8 cellular contexts compared by ENCODE assay signal in genomic region chr11:6481012-6481923, GRCh38. TPM values are rescaled to one million over a fixed set of nuclear protein-coding genes. Genes with fewer than 3 reads are reported as not detected.
DNase-seq lines count a peak whose midpoint lies in the region; ATAC-seq lines count a peak whose summit lies in the region.

Gene ARFIP2 (minus strand): TSS chr11:6481331. CDS start chr11:6480421, 910 bp downstream.
Gene TIMM10B (plus strand): TSS chr11:6481501. CDS start chr11:6481517, 16 bp downstream.

- peak within 1 kb of the TSS in 1 of 2 experiments; percentile 61 for H3K23ac ChIP-seq in mesenchymal stem cell (ENCODE audit: low read length in 2 of 2)

- peak within 1 kb of the TSS; percentile 98 for H3K4me3 ChIP-seq in NT2/D1 (ENCODE audit: insufficient read length, low read depth)
- peak within 1 kb of the TSS; percentile 83 for H3K4me3 ChIP-seq in endocrine pancreas (ENCODE audit: control insufficient read depth, insufficient read depth, low read length)
- peak within 1 kb of the TSS; percentile 84 to 96 for H3K4me3 ChIP-seq in mesenchymal stem cell (ENCODE audit: insufficient read depth in 1 of 2, low read depth in 1 of 2, low read length in 2 of 2)

- peak within 1 kb of the TSS; percentile 35 for H2BK120ac ChIP-seq in mesenchymal stem cell (ENCODE audit: low read depth, low read length)

- H3K9me3 Mint-ChIP-seq in activated CD8-positive, alpha-beta memory T cell treated with anti-CD3 and anti-CD28 coated beads, Interleukin-2, amount 10 ng/mL, durations not matched to agents 7 days and 5 days (ENCODE audit: low read depth): no peaks in the 10 kb centered on the region

- peak within 1 kb of the TSS; percentile 95 for H3K27ac Mint-ChIP-seq in activated CD8-positive, alpha-beta memory T cell treated with anti-CD3 and anti-CD28 coated beads, Interleukin-2, amount 10 ng/mL, durations not matched to agents 7 days and 5 days

- peaks cover 32% of the 10 kb centered on the region for H3K4me1 Mint-ChIP-seq in activated CD8-positive, alpha-beta memory T cell treated with anti-CD3 and anti-CD28 coated beads, Interleukin-2, amount 10 ng/mL, durations not matched to agents 7 days and 5 days

- H3K4me2 ChIP-seq in mesenchymal stem cell (ENCODE audit: low read length, poor library complexity, severe bottlenecking): peak within 1 kb of the TSS; percentile 92

- peak within 1 kb of the TSS; percentile 14 to 34 for H2BK12ac ChIP-seq in mesenchymal stem cell (ENCODE audit: low read length in 2 of 2)

- H3K4me1 ChIP-seq in NT2/D1 (ENCODE audit: insufficient read depth, insufficient read length) (no peaks in the 10 kb centered on the region), endocrine pancreas (ENCODE audit: control insufficient read depth, insufficient read depth, low read length) (peaks cover 17% of the 10 kb centered on the region), mesenchymal stem cell (ENCODE audit: control insufficient read depth, insufficient read depth, low read depth, low read length) (peaks cover 13% of the 10 kb centered on the region)

- H3K4ac ChIP-seq in mesenchymal stem cell (ENCODE audit: low read depth in 1 of 2, low read length in 2 of 2): peak within 1 kb of the TSS; percentile 55 to 94

- H2BK15ac ChIP-seq in mesenchymal stem cell (ENCODE audit: low read depth, poor library complexity, severe bottlenecking): peak within 1 kb of the TSS; percentile 65

- H3K9ac ChIP-seq in NT2/D1 (ENCODE audit: insufficient read length, low read depth): peak within 1 kb of the TSS; percentile 97
- peak within 1 kb of the TSS; percentile 82 for H3K9ac ChIP-seq in endocrine pancreas (ENCODE audit: control insufficient read depth, insufficient read depth, low read length)
- peak within 1 kb of the TSS; percentile 96 for H3K9ac ChIP-seq in mesenchymal stem cell (ENCODE audit: low read length)

- under 1% methylated on average over 59 of the region's 66 CpGs for WGBS in mesenchymal stem cell

- peaks cover 40% of the 10 kb centered on the region for H3K79me1 ChIP-seq in mesenchymal stem cell (replicated peaks; ENCODE audit: low read length, poor library complexity, severe bottlenecking)

- H3K27ac ChIP-seq in mesenchymal stem cell (ENCODE audit: low read length, poor library complexity, severe bottlenecking): peak within 1 kb of the TSS; percentile 79

- peak; percentile 99 for ATAC-seq in GM21381 (IDR thresholded peaks at IDR 0.05; ENCODE audit: unreplicated experiment)
- peak; percentile 98 for ATAC-seq in activated CD8-positive, alpha-beta memory T cell treated with anti-CD3 and anti-CD28 coated beads, Interleukin-2, amount 10 ng/mL, durations not matched to agents 7 days and 5 days

- H3K18ac ChIP-seq in mesenchymal stem cell (ENCODE audit: low read depth in 1 of 2, low read length in 2 of 2): peak within 1 kb of the TSS; percentile 88 to 92

- CTCF ChIA-PET in activated CD8-positive, alpha-beta memory T cell treated with anti-CD3 and anti-CD28 coated beads, Interleukin-2, amount 10 ng/mL, durations not matched to agents 7 days and 5 days (lab: Charles Lee): interaction anchor here (0.9 to 3.7 kb wide), 14 partner anchors 12 to 202 kb away, joined by 3 to 39 read pairs (median 5); partner anchors contain the start of genes APBB1, MRPL17, SMPD1 and TAF10

- H2AK5ac ChIP-seq in mesenchymal stem cell (ENCODE audit: low read length, severe bottlenecking): peak within 1 kb of the TSS; percentile 89

- peak within 1 kb of the TSS; percentile 36 for H2AFZ ChIP-seq in mesenchymal stem cell (ENCODE audit: low read depth, low read length)

- no peaks in the 10 kb centered on the region for H3K27me3 Mint-ChIP-seq in activated CD8-positive, alpha-beta memory T cell treated with anti-CD3 and anti-CD28 coated beads, Interleukin-2, amount 10 ng/mL, durations not matched to agents 7 days and 5 days

- H2BK5ac ChIP-seq in mesenchymal stem cell (ENCODE audit: low read depth, low read length, poor library complexity, severe bottlenecking): no peak within 1 kb of the TSS

- H3K36me3 Mint-ChIP-seq in activated CD8-positive, alpha-beta memory T cell treated with anti-CD3 and anti-CD28 coated beads, Interleukin-2, amount 10 ng/mL, durations not matched to agents 7 days and 5 days: peaks cover 23% of the 10 kb centered on the region

- H3K27me3 ChIP-seq in NT2/D1 (ENCODE audit: insufficient read depth, insufficient read length) (no peaks in the 10 kb centered on the region), endocrine pancreas (ENCODE audit: control insufficient read depth, insufficient read depth, low read length) (no peaks in the 10 kb centered on the region), mesenchymal stem cell (ENCODE audit: control insufficient read depth in 1 of 2, insufficient read depth in 1 of 2, low read length in 2 of 2) (no peaks in the 10 kb centered on the region)

- DNase-seq in COR-L47 (lab: John Stamatoyannopoulos, UW) (peak; percentile 96), HUDEP-2 (lab: John Stamatoyannopoulos, UW; ENCODE audit: unreplicated experiment in 76 of 76) (peak; percentile 6 to 98 (median 94)), NT2/D1 (ENCODE audit: low read depth, low spot score) (peak; percentile 96), mesenchymal stem cell (peak; percentile 99)
- DNase-seq in activated CD8-positive, alpha-beta memory T cell treated with anti-CD3 and anti-CD28 coated beads, Interleukin-2, amount 10 ng/mL, durations not matched to agents 7 days and 5 days: peak; percentile 99
- peak; percentile 93 for DNase-seq in stimulated activated CD8-positive, alpha-beta memory T cell treated with anti-CD3 and anti-CD28 coated beads, Interleukin-12 subunit alpha, Interleukin-12 subunit beta, amount 100 ng/mL, for 4 hours (ENCODE audit: low read depth)

- H3K36me3 ChIP-seq in NT2/D1 (ENCODE audit: insufficient read depth, insufficient read length, low read length) (peaks cover 84% of the 10 kb centered on the region), endocrine pancreas (ENCODE audit: control insufficient read depth, insufficient read depth, low read length) (no peaks in the 10 kb centered on the region), mesenchymal stem cell (ENCODE audit: control insufficient read depth in 1 of 2, insufficient read depth in 2 of 2, low read depth in 1 of 2, low read length in 2 of 2) (peaks cover 40 to 79% of the 10 kb centered on the region in 2 experiments)

- H3K9me3 ChIP-seq in NT2/D1 (ENCODE audit: insufficient read depth, low read length) (no peaks in the 10 kb centered on the region), endocrine pancreas (ENCODE audit: control insufficient read depth, low read length) (no peaks in the 10 kb centered on the region), mesenchymal stem cell (ENCODE audit: control insufficient read depth, low read length) (no peaks in the 10 kb centered on the region)

- H4K91ac ChIP-seq in mesenchymal stem cell (ENCODE audit: low read length): peak within 1 kb of the TSS; percentile 95

- H3K14ac ChIP-seq in mesenchymal stem cell (ENCODE audit: low read length in 2 of 2): peak within 1 kb of the TSS in 1 of 2 experiments; percentile 98

- peak within 1 kb of the TSS; percentile 76 for H4K8ac ChIP-seq in mesenchymal stem cell (ENCODE audit: low read length)

- H3K4me3 Mint-ChIP-seq in activated CD8-positive, alpha-beta memory T cell treated with anti-CD3 and anti-CD28 coated beads, Interleukin-2, amount 10 ng/mL, durations not matched to agents 7 days and 5 days: peak within 1 kb of the TSS; percentile 86

RNA-seq across cellular contexts. Expression of gene ARFIP2, which starts in this region (rescaled TPM):
- total RNA-seq in activated CD8-positive, alpha-beta memory T cell treated with anti-CD3 and anti-CD28 coated beads, Interleukin-2, amount 10 ng/mL, durations not matched to agents 7 days and 5 days: 10 to 100 TPM; 33.5 to 39.3 TPM
- 47.6 TPM for polyA plus RNA-seq in mesenchymal stem cell (2013, experiment 1 of 2)
- 46.2 TPM for polyA plus RNA-seq in mesenchymal stem cell (2013, experiment 2 of 2)

RNA-seq across cellular contexts. Expression of gene TIMM10B, which starts in this region (rescaled TPM):
- total RNA-seq in activated CD8-positive, alpha-beta memory T cell treated with anti-CD3 and anti-CD28 coated beads, Interleukin-2, amount 10 ng/mL, durations not matched to agents 7 days and 5 days: 10 to 100 TPM; 29.2 to 47.0 TPM
- polyA plus RNA-seq in mesenchymal stem cell (2013, experiment 1 of 2): 44.6 TPM
- polyA plus RNA-seq in mesenchymal stem cell (2013, experiment 2 of 2): 48.4 TPM

Comparison
In these comparisons a context has a peak if more than half of its experiments do, and no peak if none do; other contexts are left out.
1. Peak in every context shown above with its lines: DNase-seq, ATAC-seq, H3K4me3 ChIP-seq and H3K27ac ChIP-seq.